22 cellular contexts compared by ENCODE assay signal in the genomic region with DNA sequence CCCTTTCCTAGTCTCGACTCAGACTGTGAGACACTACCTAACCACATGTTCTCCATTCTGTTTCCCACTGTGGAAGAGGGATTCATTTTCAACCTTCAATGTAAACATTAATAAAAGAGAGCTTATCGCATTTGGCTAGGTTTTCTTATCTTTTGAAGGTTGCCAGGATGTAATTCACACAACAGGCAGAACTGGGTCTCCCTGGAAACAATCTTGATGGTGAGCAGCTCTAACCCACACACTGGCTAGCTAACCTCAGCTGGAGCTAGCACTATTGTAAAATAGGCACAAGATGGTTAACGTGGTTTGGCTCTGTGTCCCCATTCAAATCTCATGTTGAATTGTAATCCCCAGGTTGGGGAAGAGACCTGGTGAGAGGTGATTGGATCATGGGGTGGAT.
"Had no signal": no experiment of that assay in that cellular context is flagged by ENCODE, and none has a peak within 500 bp of the region (broad histone marks: within the 10 kb centered on the region; RNA-seq: fewer than 3 reads in every experiment).

No MANE protein-coding gene starts in this region.

- H3K36me3 ChIP-seq: pancreas, prostate gland, spleen, tibial nerve, vagina had no signal

- H3K4me1 ChIP-seq: left ventricle myocardium inferior, pancreas, prostate gland, spleen, tibial nerve, vagina had no signal

- H3K27ac ChIP-seq: left ventricle myocardium inferior, pancreas, prostate gland, skin epidermis, spleen, tibial nerve, vagina had no signal

- ATAC-seq: naive thymus-derived CD8-positive, alpha-beta T cell; pancreas; right cardiac atrium; sciatic nerve; stimulated activated memory B cell treated with anti-CD40 and anti-IgM and Interleukin-4, amounts not matched to agents 10 μg/mL and 1 μg/mL and 100 μg/mL, for 72 hours; stimulated activated naive CD8-positive, alpha-beta T cell treated with anti-CD3 and anti-CD28 coated beads, Interleukin-15, amount 100 ng/mL, for 72 hours had no signal

- H3K4me3 ChIP-seq: left ventricle myocardium inferior, lung, pancreas, prostate gland, skin epidermis, spleen, tibial nerve, vagina had no signal

- DNase-seq: hypothalamus; islet precursor cell; left ventricle myocardium inferior; naive thymus-derived CD8-positive, alpha-beta T cell; nucleus accumbens; pancreas; posterior cingulate gyrus; retina; right cardiac atrium; spleen; stimulated activated CD4-positive, alpha-beta T cell treated with anti-CD3 and anti-CD28 coated beads, Interleukin-4, amount 100 ng/mL, for 4 hours; stimulated activated CD8-positive, alpha-beta memory T cell treated with anti-CD3 and anti-CD28 coated beads, Interleukin-4, amount 100 ng/mL, for 48 hours; stimulated activated naive CD4-positive, alpha-beta T cell treated with Interleukin-2 at 50 U/mL for 16 hours; stimulated activated naive CD8-positive, alpha-beta T cell treated with anti-CD3 and anti-CD28 coated beads, Interleukin-15, amount 100 ng/mL, for 72 hours; substantia nigra had no signal

- H3K27me3 ChIP-seq: pancreas, tibial nerve, vagina had no signal
